Comparison of ENCODE assay signal across 1 cellular context in the genomic region with DNA sequence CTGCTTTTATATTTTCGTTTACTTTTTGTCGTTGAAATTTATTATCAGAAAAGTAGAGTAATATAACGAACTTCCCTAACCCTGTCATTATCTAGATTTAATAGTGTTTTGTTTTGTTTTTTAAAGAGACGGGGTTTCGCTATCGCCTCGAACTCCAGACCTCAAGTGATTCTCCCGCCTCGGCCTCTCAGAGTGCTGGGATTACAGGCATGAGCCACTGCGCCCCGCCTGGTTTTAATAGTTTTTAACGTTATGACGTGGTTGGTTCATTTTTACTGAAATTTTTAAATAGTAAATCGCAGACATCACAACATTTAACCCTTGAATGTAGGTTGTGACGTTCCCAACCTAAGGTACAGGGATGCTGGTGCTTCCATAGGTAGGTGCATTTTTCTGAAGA.
TF ChIP-seq lines count a peak whose summit lies in the region.

No MANE protein-coding gene starts in this region.

TF ChIP-seq in HepG2, 621 proteins besides CTCF, POLR2A, EP300 and RAD21:
- TF ChIP-seq SMARCC2 (IDR thresholded peaks at IDR 0.05) (no peak), CREB1 (IDR thresholded peaks at IDR 0.05) (peak; percentile 41; the same call in 1 of the 2 replicates), CREB1 (CRISPR knock-in tag; IDR thresholded peaks at IDR 0.05) (no peak), ZNF333 (CRISPR knock-in tag; IDR thresholded peaks at IDR 0.05; ENCODE audit: borderline replicate concordance) (no peak)
